9 cellular contexts compared by ENCODE assay signal in the genomic region with DNA sequence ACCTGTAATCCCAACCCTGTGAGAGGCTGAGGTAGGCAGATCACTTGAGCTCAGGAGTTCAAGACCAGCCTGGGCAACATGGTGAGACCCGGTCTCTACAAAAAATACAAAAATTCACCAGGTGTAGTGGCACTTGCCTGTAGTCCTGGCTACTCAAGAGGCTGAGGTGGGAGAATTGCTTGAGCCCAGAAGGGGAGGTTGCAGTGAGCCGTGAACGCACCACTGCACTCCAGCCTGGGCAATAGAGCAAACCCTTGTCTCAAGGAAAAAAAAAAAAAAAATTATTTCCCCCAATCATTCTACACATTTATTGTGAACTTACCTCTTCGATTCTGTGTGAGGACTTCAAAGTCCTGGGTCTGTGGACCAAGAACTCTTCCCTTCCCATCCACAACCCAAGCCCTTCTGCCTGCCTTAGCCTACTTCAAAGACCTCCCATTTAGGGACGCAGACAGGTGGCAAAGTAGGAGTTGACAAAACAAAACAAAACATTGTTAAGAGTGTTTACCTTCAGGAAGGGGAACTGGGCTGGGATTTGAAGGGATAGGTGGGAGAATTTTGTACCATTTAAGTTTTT. TPM values are rescaled to one million over a fixed set of nuclear protein-coding genes. Genes with fewer than 3 reads are reported as not detected.
DNase-seq lines count a peak whose midpoint lies in the region; TF ChIP-seq lines count a peak whose summit lies in the region.
"Had no signal": no experiment of that assay in that cellular context is flagged by ENCODE, and none has a peak within 500 bp of the region (broad histone marks: within the 10 kb centered on the region; RNA-seq: fewer than 3 reads in every experiment).

No MANE protein-coding gene starts in this region.

- no peak overlapping the region for H3K14ac ChIP-seq in mesenchymal stem cell (ENCODE audit: low read length in 2 of 2)

- H3K27me3 ChIP-seq in MM.1S (replicated peaks; ENCODE audit: insufficient read depth, low read length) (no peaks in the 10 kb centered on the region), mesenchymal stem cell (ENCODE audit: control insufficient read depth in 1 of 2, insufficient read depth in 1 of 2, low read length in 2 of 2) (no peaks in the 10 kb centered on the region), thyroid gland (no peaks in the 10 kb centered on the region)

- TF ChIP-seq POLR2A in thyroid gland (IDR thresholded peaks at IDR 0.05), result no peak

- peak overlapping the region; percentile 77; the same call in 1 of the 2 replicates for H3K27ac ChIP-seq in MM.1S (ENCODE audit: low read length)
- peak overlapping the region; percentile 95 for H3K27ac ChIP-seq in mesenchymal stem cell (ENCODE audit: low read length, poor library complexity, severe bottlenecking)
- H3K27ac ChIP-seq in thyroid gland, result peak overlapping the region; percentile 96 to 99 (median 97)

- no peaks in the 10 kb centered on the region for H3K36me3 ChIP-seq in MM.1S (replicated peaks; ENCODE audit: insufficient read depth, low read length)
- H3K36me3 ChIP-seq in mesenchymal stem cell (ENCODE audit: control insufficient read depth in 1 of 2, insufficient read depth in 2 of 2, low read depth in 1 of 2, low read length in 2 of 2), result no peaks in the 10 kb centered on the region
- H3K36me3 ChIP-seq in thyroid gland, result no peaks in the 10 kb centered on the region

- peak overlapping the region; percentile 51 to 80 for H2BK12ac ChIP-seq in mesenchymal stem cell (ENCODE audit: low read length in 2 of 2)

- H2AFZ ChIP-seq in MM.1S (ENCODE audit: low read length) (0 out of 2 replicates have a peak overlapping the region, but pooled peaks have one; percentile 55), mesenchymal stem cell (ENCODE audit: low read depth, low read length) (no peak overlapping the region)

- H3K9me2 ChIP-seq in MM.1S (replicated peaks; ENCODE audit: insufficient read depth, low read length), result no peaks in the 10 kb centered on the region

- no TSS peak for BruUV-seq in MCF 10A (replicated peaks; lab: Mats Ljungman, UMichigan)

- TF ChIP-seq CTCF in MM.1S (IDR thresholded peaks at IDR 0.05; ENCODE audit: low read length) (no peak), MCF 10A (IDR thresholded peaks at IDR 0.05; ENCODE audit: unreplicated experiment) (no peak), thyroid gland (IDR thresholded peaks at IDR 0.05) (no peak)

- peak overlapping the region; percentile 61 to 84 for H3K18ac ChIP-seq in mesenchymal stem cell (ENCODE audit: low read depth in 1 of 2, low read length in 2 of 2)

- H3F3A ChIP-seq in MM.1S (ENCODE audit: insufficient read depth, low read length), result peaks cover 27% of the 10 kb centered on the region

- DNase-seq in MM.1S (no peak), MCF 10A (ENCODE audit: unreplicated experiment) (no peak), mesenchymal stem cell (no peak), thyroid gland (peak; percentile 80 to 82), posterior cingulate gyrus (no peak), SW480 (ENCODE audit: low spot score) (no peak)
- DNase-seq in T-helper 2 cell treated with Interferon-gamma antibody and Interleukin-4, amounts not matched to agents 5 μg/mL and 100 μg/mL, for 36 hours (ENCODE audit: low spot score), result no peak
- DNase-seq: activated naive CD4-positive, alpha-beta T cell treated with Interleukin-2 at 50 U/mL for 16 hours; glutamatergic neuron had no signal

- CTCF ChIA-PET in MCF 10A (lab: Yijun Ruan, JAX), result interaction anchor here (0.6 to 1.7 kb wide), 5 partner anchors 8 to 792 kb away, joined by 4 to 6 read pairs (median 6); no protein-coding TSS in a partner anchor

- peak overlapping the region; percentile 11 for H2BK120ac ChIP-seq in mesenchymal stem cell (ENCODE audit: low read depth, low read length)

- no peaks in the 10 kb centered on the region for H3K27me3 Mint-ChIP-seq in MCF 10A (ENCODE audit: insufficient read depth, unreplicated experiment)
- H3K27me3 Mint-ChIP-seq in T-helper 2 cell treated with Interferon-gamma antibody and Interleukin-4, amounts not matched to agents 5 μg/mL and 100 μg/mL, for 36 hours (ENCODE audit: low read depth), result no peaks in the 10 kb centered on the region

- H3K9me3 ChIP-seq in MM.1S (replicated peaks; ENCODE audit: insufficient read depth, low read length), result no peaks in the 10 kb centered on the region
- no peaks in the 10 kb centered on the region for H3K9me3 ChIP-seq in mesenchymal stem cell (ENCODE audit: control insufficient read depth, low read length)
- H3K9me3 ChIP-seq in thyroid gland, result no peaks in the 10 kb centered on the region

- POLR2A ChIA-PET in MCF 10A (lab: Yijun Ruan, JAX), result interaction anchor here (0.7 to 10.7 kb wide), 23 partner anchors 7 to 849 kb away, joined by 3 to 214 read pairs (median 4); a partner anchor contains a TSS

- H3K4me3 Mint-ChIP-seq in MCF 10A (ENCODE audit: unreplicated experiment), result peak overlapping the region; percentile 66
- no peak overlapping the region for H3K4me3 Mint-ChIP-seq in T-helper 2 cell treated with Interferon-gamma antibody and Interleukin-4, amounts not matched to agents 5 μg/mL and 100 μg/mL, for 36 hours

- intact Hi-C loops in MCF 10A (cut with micrococcal nuclease), result loop anchor here (1.0 to 5.0 kb wide), 3 partner anchors 35 to 207 kb away; a partner anchor contains a TSS
- intact Hi-C loops in thyroid gland (cut with DNase I), result no loop called here
- intact Hi-C loops in posterior cingulate gyrus (cut with DNase I), result no loop called here

- no peaks in the 10 kb centered on the region for H3K9me3 Mint-ChIP-seq in MCF 10A (ENCODE audit: unreplicated experiment)
- H3K9me3 Mint-ChIP-seq in T-helper 2 cell treated with Interferon-gamma antibody and Interleukin-4, amounts not matched to agents 5 μg/mL and 100 μg/mL, for 36 hours, result no peaks in the 10 kb centered on the region

- peaks cover 8% of the 10 kb centered on the region for H3K79me2 ChIP-seq in MM.1S (ENCODE audit: low read length)

- peaks cover 4% of the 10 kb centered on the region for H3K79me1 ChIP-seq in mesenchymal stem cell (replicated peaks; ENCODE audit: low read length, poor library complexity, severe bottlenecking)

- WGBS in mesenchymal stem cell, result 85% methylated on average over 4 of the region's 5 CpGs
- 26 to 52% methylated on average over 5 of the region's 5 CpGs for WGBS in thyroid gland, 2 donors

- H2BK15ac ChIP-seq in mesenchymal stem cell (ENCODE audit: low read depth, poor library complexity, severe bottlenecking), result peak overlapping the region; percentile 89

- H3K27ac Mint-ChIP-seq in MCF 10A (ENCODE audit: low read depth, unreplicated experiment), result peak overlapping the region; percentile 100
- H3K27ac Mint-ChIP-seq in T-helper 2 cell treated with Interferon-gamma antibody and Interleukin-4, amounts not matched to agents 5 μg/mL and 100 μg/mL, for 36 hours, result no peak overlapping the region

- H3K23ac ChIP-seq in mesenchymal stem cell (ENCODE audit: low read length in 2 of 2), result no peak overlapping the region

- H4K20me1 ChIP-seq in MM.1S (ENCODE audit: insufficient read depth, low read length), result no peaks in the 10 kb centered on the region

- H3K4me3 ChIP-seq in MM.1S (ENCODE audit: low read length) (peak overlapping the region; percentile 25; the same call in 1 of the 2 replicates), mesenchymal stem cell (ENCODE audit: insufficient read depth in 1 of 2, low read depth in 1 of 2, low read length in 2 of 2) (no peak overlapping the region), thyroid gland (replicated peaks in 1 of 3) (no peak overlapping the region)

- peaks cover 34% of the 10 kb centered on the region for H3K4me1 Mint-ChIP-seq in MCF 10A (ENCODE audit: insufficient read depth, unreplicated experiment)
- peaks cover 34% of the 10 kb centered on the region for H3K4me1 Mint-ChIP-seq in T-helper 2 cell treated with Interferon-gamma antibody and Interleukin-4, amounts not matched to agents 5 μg/mL and 100 μg/mL, for 36 hours (ENCODE audit: low read depth)

- peak overlapping the region; percentile 59 for H2BK5ac ChIP-seq in mesenchymal stem cell (ENCODE audit: low read depth, low read length, poor library complexity, severe bottlenecking)

- H4K91ac ChIP-seq in mesenchymal stem cell (ENCODE audit: low read length), result peak overlapping the region; percentile 75

- H3K4me1 ChIP-seq in MM.1S (ENCODE audit: low read length) (peaks cover 36% of the 10 kb centered on the region), mesenchymal stem cell (ENCODE audit: control insufficient read depth, insufficient read depth, low read depth, low read length) (peaks cover 19% of the 10 kb centered on the region), thyroid gland (peaks cover 54 to 57% of the 10 kb centered on the region in 2 donors)

- peak overlapping the region; percentile 40 for H2AK5ac ChIP-seq in mesenchymal stem cell (ENCODE audit: low read length, severe bottlenecking)

- H3K4me2 ChIP-seq in MM.1S (ENCODE audit: low read depth, low read length), result peak overlapping the region; percentile 58; the same call in 1 of the 2 replicates
- no peak overlapping the region for H3K4me2 ChIP-seq in mesenchymal stem cell (ENCODE audit: low read length, poor library complexity, severe bottlenecking)

- H3K4ac ChIP-seq in mesenchymal stem cell (ENCODE audit: low read depth in 1 of 2, low read length in 2 of 2), result no peak overlapping the region

- peak overlapping the region; percentile 54; the same call in 1 of the 2 replicates for H3K9ac ChIP-seq in MM.1S (ENCODE audit: low read length)
- H3K9ac ChIP-seq in mesenchymal stem cell (ENCODE audit: low read length), result peak overlapping the region; percentile 99

- H3K36me3 Mint-ChIP-seq in MCF 10A (ENCODE audit: insufficient read depth, unreplicated experiment), result peaks cover 8% of the 10 kb centered on the region
- H3K36me3 Mint-ChIP-seq in T-helper 2 cell treated with Interferon-gamma antibody and Interleukin-4, amounts not matched to agents 5 μg/mL and 100 μg/mL, for 36 hours (ENCODE audit: low read depth), result peaks cover 3% of the 10 kb centered on the region

- H4K8ac ChIP-seq in mesenchymal stem cell (ENCODE audit: low read length), result peak overlapping the region; percentile 75

RNA-seq across cellular contexts. Expression of a gene that starts 3.8 kb away (rescaled TPM):
- total RNA-seq in MCF 10A (2022), result 28.7 and 34.5 TPM in 2 replicates
- 7.5 TPM for polyA plus RNA-seq in mesenchymal stem cell (2013, experiment 1 of 2)
- 7.5 TPM for polyA plus RNA-seq in mesenchymal stem cell (2013, experiment 2 of 2)
- 10 to 100 TPM; 29.6 to 35.6 (median 32.5) TPM for total RNA-seq in thyroid gland

Comparison
In these comparisons a context has a peak if more than half of its experiments do, and no peak if none do; other contexts are left out.
1. DNase-seq: peak in thyroid gland (2 of 2); none in MM.1S (single experiment), MCF 10A (single experiment), mesenchymal stem cell (single experiment), T-helper 2 cell treated with Interferon-gamma antibody and Interleukin-4, amounts not matched to agents 5 μg/mL and 100 μg/mL, for 36 hours (single experiment), posterior cingulate gyrus (0 of 10) and SW480 (single experiment).
2. Peak in every context shown above with its lines, with median percentiles within 50 percentile points of each other: H3K27ac ChIP-seq.